Comparison of ENCODE assay signal across 13 cellular contexts in genomic region chr5:32301891-32302290, GRCh38. TPM values are rescaled to one million over a fixed set of nuclear protein-coding genes. Genes with fewer than 3 reads are reported as not detected.
DNase-seq lines count a peak whose midpoint lies in the region; ATAC-seq and TF ChIP-seq lines count a peak whose summit lies in the region.
"Had no signal": no experiment of that assay in that cellular context is flagged by ENCODE, and none has a peak within 500 bp of the region (broad histone marks: within the 10 kb centered on the region; RNA-seq: fewer than 3 reads in every experiment).

No MANE protein-coding gene starts in this region.

- H3K9me2 ChIP-seq in Karpas-422 (replicated peaks; ENCODE audit: insufficient read depth, low read length): no peaks in the 10 kb centered on the region

- peaks cover 99% of the 10 kb centered on the region for H3K79me2 ChIP-seq in Karpas-422 (ENCODE audit: low read length)

- no peaks in the 10 kb centered on the region for H3K9me3 ChIP-seq in Karpas-422 (ENCODE audit: low read length)
- H3K9me3 ChIP-seq in body of pancreas: no peaks in the 10 kb centered on the region
- no peaks in the 10 kb centered on the region for H3K9me3 ChIP-seq in ovary

- H3K27ac ChIP-seq in Karpas-422 (ENCODE audit: low read length): peak overlapping the region; percentile 43
- peak overlapping the region; percentile 35 to 87 (median 82) for H3K27ac ChIP-seq in body of pancreas
- peak overlapping the region in 1 of 2 donors; percentile 8 for H3K27ac ChIP-seq in ovary
- H3K27ac ChIP-seq: HL-60 had no signal

- no peak for TF ChIP-seq CTCF in body of pancreas (IDR thresholded peaks at IDR 0.05)
- TF ChIP-seq CTCF in ovary (IDR thresholded peaks at IDR 0.05): no peak

- no peak for DNase-seq in Karpas-422
- DNase-seq in body of pancreas: no peak
- DNase-seq in sciatic nerve (ENCODE audit: low spot score): peak; percentile 1
- no peak for DNase-seq in HPDE6-E6E7 (ENCODE audit: extremely low spot score)
- no peak for DNase-seq in ovary
- DNase-seq: CD8-positive, alpha-beta T cell; COR-L47; DND-41; GDM1; GOT3; H9 had no signal

- no peaks in the 10 kb centered on the region for H3K27me3 ChIP-seq in Karpas-422 (ENCODE audit: low read length)
- no peaks in the 10 kb centered on the region for H3K27me3 ChIP-seq in body of pancreas
- H3K27me3 ChIP-seq in ovary: no peaks in the 10 kb centered on the region

- WGBS in body of pancreas, 2 donors: 85 to 86% methylated on average over 2 of the region's 2 CpGs
- 76 to 90% (median 83%) methylated on average over 2 of the region's 2 CpGs for WGBS in ovary, 3 donors

- no peak overlapping the region for H3K9ac ChIP-seq in Karpas-422 (ENCODE audit: low read length)

- peaks cover 73% of the 10 kb centered on the region for H4K20me1 ChIP-seq in Karpas-422 (ENCODE audit: insufficient read depth, low read depth, low read length)

- no peak for TF ChIP-seq EP300 in ovary (IDR thresholded peaks at IDR 0.05)

- peaks cover 23% of the 10 kb centered on the region for H3K36me3 ChIP-seq in Karpas-422 (ENCODE audit: insufficient read depth, low read length)
- H3K36me3 ChIP-seq in body of pancreas (replicated peaks in 1 of 2; ENCODE audit: insufficient read depth in 1 of 2, low read depth in 2 of 2): no peaks in the 10 kb centered on the region
- no peaks in the 10 kb centered on the region for H3K36me3 ChIP-seq in ovary

- no peak overlapping the region for H2AFZ ChIP-seq in Karpas-422 (ENCODE audit: low read length)

- ATAC-seq in body of pancreas: no peak
- no peak for ATAC-seq in sciatic nerve
- ATAC-seq in HG02938 (IDR thresholded peaks at IDR 0.05; ENCODE audit: unreplicated experiment): no peak
- ATAC-seq: CD8-positive, alpha-beta T cell had no signal

- peak overlapping the region; percentile 8 for H3K4me2 ChIP-seq in Karpas-422 (ENCODE audit: low read depth, low read length, poor library complexity, severe bottlenecking)

- intact Hi-C loops in body of pancreas (cut with DNase I) (no loop called here), sciatic nerve (cut with DNase I) (no loop called here), ovary (cut with DNase I) (no loop called here)

- H3K4me1 ChIP-seq in Karpas-422 (ENCODE audit: low read length) (peaks cover 84% of the 10 kb centered on the region), body of pancreas (peaks cover 92% of the 10 kb centered on the region), ovary (ENCODE audit: insufficient read depth) (peaks cover 17% of the 10 kb centered on the region)

- no peak for TF ChIP-seq POLR2A in body of pancreas (IDR thresholded peaks at IDR 0.05)
- no peak for TF ChIP-seq POLR2A in ovary (IDR thresholded peaks at IDR 0.05)

- H3K4me3 ChIP-seq in Karpas-422 (ENCODE audit: low read length): no peak overlapping the region
- no peak overlapping the region for H3K4me3 ChIP-seq in body of pancreas
- H3K4me3 ChIP-seq in ovary: no peak overlapping the region

RNA-seq across cellular contexts. Expression of gene MTMR12, which starts 10.8 kb away (rescaled TPM):
- 63.4 and 126 TPM in 2 replicates for total RNA-seq in Karpas-422 (2014; rRNA removed; shearing (Covaris generic); ENCODE audit: low replicate concordance)
- 10 to 100 TPM; 31.1 to 65.6 TPM for total RNA-seq in body of pancreas
- 40.6 TPM for total RNA-seq in sciatic nerve
- total RNA-seq in ovary: 10 to 100 TPM; 33.1 to 39.0 (median 36.1) TPM
- polyA plus RNA-seq in ovary: 10 to 100 TPM; 14.9 to 26.2 TPM
